8 cellular contexts compared by ENCODE assay signal in genomic region chr18:77054606-77055428, GRCh38.
DNase-seq lines count a peak whose midpoint lies in the region; ATAC-seq and TF ChIP-seq lines count a peak whose summit lies in the region.

No MANE protein-coding gene starts in this region.

- no peaks in the 10 kb centered on the region for H3K79me2 ChIP-seq in KMS-11 (ENCODE audit: insufficient read depth, low read depth)

- H3K9me3 ChIP-seq in adipocyte (ENCODE audit: control insufficient read depth, low read length), result no peaks in the 10 kb centered on the region
- H3K9me3 ChIP-seq in left ventricle myocardium inferior (replicated peaks), result no peaks in the 10 kb centered on the region

- H3K9ac ChIP-seq in KMS-11 (no peak overlapping the region), adipocyte (ENCODE audit: low read length) (peak overlapping the region; percentile 44)

- intact Hi-C loops in left ventricle myocardium inferior (cut with micrococcal nuclease), result loop anchor here (5.0 kb wide), 2 partner anchors 53 to 152 kb away; no protein-coding TSS in a partner anchor

- TF ChIP-seq CTCF in KMS-11 (conservative IDR thresholded peaks at IDR 0.05; ENCODE audit: low read depth, low read length), result peak; percentile 61
- TF ChIP-seq CTCF in left ventricle myocardium inferior (IDR thresholded peaks at IDR 0.05; ENCODE audit: borderline replicate concordance), result peak; percentile 75

- peak overlapping the region; percentile 5; the same call in 1 of the 2 replicates for H2AFZ ChIP-seq in KMS-11 (ENCODE audit: low read depth)

- DNase-seq in ELF-1 (ENCODE audit: low read depth, low spot score) (peak; percentile 82), SKM-1 treated with dmso at 0.1 percent for 144 hours (lab: John Stamatoyannopoulos, UW; ENCODE audit: unreplicated experiment) (peak; percentile 99), adipocyte (ENCODE audit: low read depth) (peak; percentile 88), left ventricle myocardium inferior (peak; percentile 84), retina (peak; percentile 67), HCEC 1CT (no peak)

- H3K4me3 ChIP-seq in KMS-11 (IDR thresholded peaks at IDR 0.05; ENCODE audit: insufficient read depth, low read depth, low read length) (no peak overlapping the region), adipocyte (ENCODE audit: low read length) (no peak overlapping the region), left ventricle myocardium inferior (no peak overlapping the region)

- H3K27me3 ChIP-seq in KMS-11 (ENCODE audit: insufficient read depth, low read depth) (no peaks in the 10 kb centered on the region), adipocyte (replicated peaks; ENCODE audit: control insufficient read depth, insufficient read depth, low read length) (no peaks in the 10 kb centered on the region), left ventricle myocardium inferior (ENCODE audit: low read depth) (no peaks in the 10 kb centered on the region)

- H3K4me1 ChIP-seq in KMS-11 (ENCODE audit: low read depth, poor library complexity, severe bottlenecking) (peaks cover 21% of the 10 kb centered on the region), adipocyte (ENCODE audit: control insufficient read depth, insufficient read depth, low read length) (peaks cover 50% of the 10 kb centered on the region), left ventricle myocardium inferior (peaks cover 72% of the 10 kb centered on the region)

- no peaks in the 10 kb centered on the region for H3K36me3 ChIP-seq in KMS-11 (ENCODE audit: insufficient read depth)
- H3K36me3 ChIP-seq in adipocyte (ENCODE audit: control insufficient read depth, insufficient read depth, low read length, severe bottlenecking), result no peaks in the 10 kb centered on the region
- H3K36me3 ChIP-seq in left ventricle myocardium inferior, result no peaks in the 10 kb centered on the region

- H3K27ac ChIP-seq in KMS-11, result peak overlapping the region; percentile 31
- peak overlapping the region; percentile 80 for H3K27ac ChIP-seq in left ventricle myocardium inferior (replicated peaks)

- no peaks in the 10 kb centered on the region for H4K20me1 ChIP-seq in KMS-11 (ENCODE audit: insufficient read depth)

- peak overlapping the region; percentile 24 for H3K4me2 ChIP-seq in KMS-11

- ATAC-seq in GM21723 (IDR thresholded peaks at IDR 0.05; ENCODE audit: unreplicated experiment), result peak; percentile 88
